In the genomic region with DNA sequence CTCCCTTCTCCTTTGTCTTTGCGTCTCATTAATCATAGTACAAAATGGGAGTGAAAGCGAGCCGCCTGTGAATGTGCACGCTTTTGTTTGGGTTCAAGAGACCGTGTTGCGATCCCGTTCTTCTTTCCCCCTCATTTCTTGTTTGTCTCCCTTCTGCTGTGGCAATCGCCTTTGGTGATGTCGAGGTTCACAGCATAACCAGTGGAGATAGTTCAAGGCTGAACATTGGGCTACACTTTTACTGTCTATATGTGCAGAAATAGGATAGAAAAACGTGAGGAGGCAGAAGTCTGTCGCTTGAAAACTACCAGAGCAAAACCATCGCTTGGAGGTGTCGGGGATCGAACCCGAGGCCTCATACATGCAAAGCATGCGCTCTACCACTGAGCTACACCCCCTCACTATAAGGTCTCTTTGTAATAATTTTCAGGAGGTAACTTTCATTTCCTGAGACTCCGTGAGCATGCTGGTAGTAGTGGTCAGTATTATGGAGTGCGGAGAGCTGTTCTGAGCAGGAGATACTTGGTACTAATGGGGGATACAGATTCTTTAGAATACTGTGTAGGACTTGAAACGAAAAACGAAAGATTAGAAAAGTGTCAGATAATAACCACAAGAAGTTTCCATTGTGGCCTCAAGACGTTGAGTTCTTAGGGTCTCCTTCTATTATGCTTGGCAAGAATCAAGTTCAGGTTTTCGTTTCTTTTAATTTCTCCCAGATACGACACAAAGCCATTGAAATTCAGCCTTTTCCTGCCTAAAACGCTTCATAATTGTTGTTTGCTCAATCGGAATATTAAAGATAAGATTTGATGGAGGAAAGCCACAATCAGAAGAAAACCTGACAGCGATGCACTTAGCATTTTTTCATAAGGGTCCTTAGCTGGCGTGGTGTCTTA, we compare ENCODE assay signal across 1 cellular context.
TF ChIP-seq lines count a peak whose summit lies in the region.

No MANE protein-coding gene starts in this region.

TF ChIP-seq in K562, 482 proteins besides CTCF, POLR2A, EP300 and RAD21 (continued from another document and continues in another):
- TF ChIP-seq, protein P1, sequence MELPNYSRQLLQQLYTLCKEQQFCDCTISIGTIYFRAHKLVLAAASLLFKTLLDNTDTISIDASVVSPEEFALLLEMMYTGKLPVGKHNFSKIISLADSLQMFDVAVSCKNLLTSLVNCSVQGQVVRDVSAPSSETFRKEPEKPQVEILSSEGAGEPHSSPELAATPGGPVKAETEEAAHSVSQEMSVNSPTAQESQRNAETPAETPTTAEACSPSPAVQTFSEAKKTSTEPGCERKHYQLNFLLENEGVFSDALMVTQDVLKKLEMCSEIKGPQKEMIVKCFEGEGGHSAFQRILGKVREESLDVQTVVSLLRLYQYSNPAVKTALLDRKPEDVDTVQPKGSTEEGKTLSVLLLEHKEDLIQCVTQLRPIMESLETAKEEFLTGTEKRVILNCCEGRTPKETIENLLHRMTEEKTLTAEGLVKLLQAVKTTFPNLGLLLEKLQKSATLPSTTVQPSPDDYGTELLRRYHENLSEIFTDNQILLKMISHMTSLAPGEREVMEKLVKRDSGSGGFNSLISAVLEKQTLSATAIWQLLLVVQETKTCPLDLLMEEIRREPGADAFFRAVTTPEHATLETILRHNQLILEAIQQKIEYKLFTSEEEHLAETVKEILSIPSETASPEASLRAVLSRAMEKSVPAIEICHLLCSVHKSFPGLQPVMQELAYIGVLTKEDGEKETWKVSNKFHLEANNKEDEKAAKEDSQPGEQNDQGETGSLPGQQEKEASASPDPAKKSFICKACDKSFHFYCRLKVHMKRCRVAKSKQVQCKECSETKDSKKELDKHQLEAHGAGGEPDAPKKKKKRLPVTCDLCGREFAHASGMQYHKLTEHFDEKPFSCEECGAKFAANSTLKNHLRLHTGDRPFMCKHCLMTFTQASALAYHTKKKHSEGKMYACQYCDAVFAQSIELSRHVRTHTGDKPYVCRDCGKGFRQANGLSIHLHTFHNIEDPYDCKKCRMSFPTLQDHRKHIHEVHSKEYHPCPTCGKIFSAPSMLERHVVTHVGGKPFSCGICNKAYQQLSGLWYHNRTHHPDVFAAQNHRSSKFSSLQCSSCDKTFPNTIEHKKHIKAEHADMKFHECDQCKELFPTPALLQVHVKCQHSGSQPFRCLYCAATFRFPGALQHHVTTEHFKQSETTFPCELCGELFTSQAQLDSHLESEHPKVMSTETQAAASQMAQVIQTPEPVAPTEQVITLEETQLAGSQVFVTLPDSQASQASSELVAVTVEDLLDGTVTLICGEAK (IDR thresholded peaks at IDR 0.05): peak; percentile 64
- TF ChIP-seq, protein P1 (CRISPR knock-in tag; IDR thresholded peaks at IDR 0.05): no peak
- peak; percentile 99 for TF ChIP-seq POLR2H (tag; IDR thresholded peaks at IDR 0.05; ENCODE audit: low read depth)
- TF ChIP-seq, protein P2, sequence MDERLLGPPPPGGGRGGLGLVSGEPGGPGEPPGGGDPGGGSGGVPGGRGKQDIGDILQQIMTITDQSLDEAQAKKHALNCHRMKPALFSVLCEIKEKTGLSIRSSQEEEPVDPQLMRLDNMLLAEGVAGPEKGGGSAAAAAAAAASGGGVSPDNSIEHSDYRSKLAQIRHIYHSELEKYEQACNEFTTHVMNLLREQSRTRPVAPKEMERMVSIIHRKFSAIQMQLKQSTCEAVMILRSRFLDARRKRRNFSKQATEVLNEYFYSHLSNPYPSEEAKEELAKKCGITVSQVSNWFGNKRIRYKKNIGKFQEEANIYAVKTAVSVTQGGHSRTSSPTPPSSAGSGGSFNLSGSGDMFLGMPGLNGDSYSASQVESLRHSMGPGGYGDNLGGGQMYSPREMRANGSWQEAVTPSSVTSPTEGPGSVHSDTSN (CRISPR knock-in tag; IDR thresholded peaks at IDR 0.05; ENCODE audit: low read depth): no peak
- TF ChIP-seq, protein P2 (tag; conservative IDR thresholded peaks at IDR 0.05; ENCODE audit: low read depth): peak; percentile 38; the same call in 1 of the 2 replicates
- peak; percentile 86; the same call in 1 of the 2 replicates for TF ChIP-seq MXI1 (IDR thresholded peaks at IDR 0.05; ENCODE audit: low read depth, low read length)
- TF ChIP-seq ETV1 (tag; conservative IDR thresholded peaks at IDR 0.05; ENCODE audit: low read depth): peak; percentile 20; the same call in 1 of the 2 replicates
- TF ChIP-seq, protein P3, sequence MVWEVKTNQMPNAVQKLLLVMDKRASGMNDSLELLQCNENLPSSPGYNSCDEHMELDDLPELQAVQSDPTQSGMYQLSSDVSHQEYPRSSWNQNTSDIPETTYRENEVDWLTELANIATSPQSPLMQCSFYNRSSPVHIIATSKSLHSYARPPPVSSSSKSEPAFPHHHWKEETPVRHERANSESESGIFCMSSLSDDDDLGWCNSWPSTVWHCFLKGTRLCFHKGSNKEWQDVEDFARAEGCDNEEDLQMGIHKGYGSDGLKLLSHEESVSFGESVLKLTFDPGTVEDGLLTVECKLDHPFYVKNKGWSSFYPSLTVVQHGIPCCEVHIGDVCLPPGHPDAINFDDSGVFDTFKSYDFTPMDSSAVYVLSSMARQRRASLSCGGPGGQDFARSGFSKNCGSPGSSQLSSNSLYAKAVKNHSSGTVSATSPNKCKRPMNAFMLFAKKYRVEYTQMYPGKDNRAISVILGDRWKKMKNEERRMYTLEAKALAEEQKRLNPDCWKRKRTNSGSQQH (CRISPR knock-in tag; IDR thresholded peaks at IDR 0.05): 0 out of 2 replicates have a peak, but pooled peaks have one; percentile 60
- TF ChIP-seq, protein P4, sequence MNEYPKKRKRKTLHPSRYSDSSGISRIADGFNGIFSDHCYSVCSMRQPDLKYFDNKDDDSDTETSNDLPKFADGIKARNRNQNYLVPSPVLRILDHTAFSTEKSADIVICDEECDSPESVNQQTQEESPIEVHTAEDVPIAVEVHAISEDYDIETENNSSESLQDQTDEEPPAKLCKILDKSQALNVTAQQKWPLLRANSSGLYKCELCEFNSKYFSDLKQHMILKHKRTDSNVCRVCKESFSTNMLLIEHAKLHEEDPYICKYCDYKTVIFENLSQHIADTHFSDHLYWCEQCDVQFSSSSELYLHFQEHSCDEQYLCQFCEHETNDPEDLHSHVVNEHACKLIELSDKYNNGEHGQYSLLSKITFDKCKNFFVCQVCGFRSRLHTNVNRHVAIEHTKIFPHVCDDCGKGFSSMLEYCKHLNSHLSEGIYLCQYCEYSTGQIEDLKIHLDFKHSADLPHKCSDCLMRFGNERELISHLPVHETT (CRISPR knock-in tag; conservative IDR thresholded peaks at IDR 0.05 in 1 of 2, IDR thresholded peaks at IDR 0.05 in 1 of 2): 0 out of 4 replicates have a peak, but pooled peaks of 1 of the 2 experiments have one; percentile 42
- TF ChIP-seq, protein P5, sequence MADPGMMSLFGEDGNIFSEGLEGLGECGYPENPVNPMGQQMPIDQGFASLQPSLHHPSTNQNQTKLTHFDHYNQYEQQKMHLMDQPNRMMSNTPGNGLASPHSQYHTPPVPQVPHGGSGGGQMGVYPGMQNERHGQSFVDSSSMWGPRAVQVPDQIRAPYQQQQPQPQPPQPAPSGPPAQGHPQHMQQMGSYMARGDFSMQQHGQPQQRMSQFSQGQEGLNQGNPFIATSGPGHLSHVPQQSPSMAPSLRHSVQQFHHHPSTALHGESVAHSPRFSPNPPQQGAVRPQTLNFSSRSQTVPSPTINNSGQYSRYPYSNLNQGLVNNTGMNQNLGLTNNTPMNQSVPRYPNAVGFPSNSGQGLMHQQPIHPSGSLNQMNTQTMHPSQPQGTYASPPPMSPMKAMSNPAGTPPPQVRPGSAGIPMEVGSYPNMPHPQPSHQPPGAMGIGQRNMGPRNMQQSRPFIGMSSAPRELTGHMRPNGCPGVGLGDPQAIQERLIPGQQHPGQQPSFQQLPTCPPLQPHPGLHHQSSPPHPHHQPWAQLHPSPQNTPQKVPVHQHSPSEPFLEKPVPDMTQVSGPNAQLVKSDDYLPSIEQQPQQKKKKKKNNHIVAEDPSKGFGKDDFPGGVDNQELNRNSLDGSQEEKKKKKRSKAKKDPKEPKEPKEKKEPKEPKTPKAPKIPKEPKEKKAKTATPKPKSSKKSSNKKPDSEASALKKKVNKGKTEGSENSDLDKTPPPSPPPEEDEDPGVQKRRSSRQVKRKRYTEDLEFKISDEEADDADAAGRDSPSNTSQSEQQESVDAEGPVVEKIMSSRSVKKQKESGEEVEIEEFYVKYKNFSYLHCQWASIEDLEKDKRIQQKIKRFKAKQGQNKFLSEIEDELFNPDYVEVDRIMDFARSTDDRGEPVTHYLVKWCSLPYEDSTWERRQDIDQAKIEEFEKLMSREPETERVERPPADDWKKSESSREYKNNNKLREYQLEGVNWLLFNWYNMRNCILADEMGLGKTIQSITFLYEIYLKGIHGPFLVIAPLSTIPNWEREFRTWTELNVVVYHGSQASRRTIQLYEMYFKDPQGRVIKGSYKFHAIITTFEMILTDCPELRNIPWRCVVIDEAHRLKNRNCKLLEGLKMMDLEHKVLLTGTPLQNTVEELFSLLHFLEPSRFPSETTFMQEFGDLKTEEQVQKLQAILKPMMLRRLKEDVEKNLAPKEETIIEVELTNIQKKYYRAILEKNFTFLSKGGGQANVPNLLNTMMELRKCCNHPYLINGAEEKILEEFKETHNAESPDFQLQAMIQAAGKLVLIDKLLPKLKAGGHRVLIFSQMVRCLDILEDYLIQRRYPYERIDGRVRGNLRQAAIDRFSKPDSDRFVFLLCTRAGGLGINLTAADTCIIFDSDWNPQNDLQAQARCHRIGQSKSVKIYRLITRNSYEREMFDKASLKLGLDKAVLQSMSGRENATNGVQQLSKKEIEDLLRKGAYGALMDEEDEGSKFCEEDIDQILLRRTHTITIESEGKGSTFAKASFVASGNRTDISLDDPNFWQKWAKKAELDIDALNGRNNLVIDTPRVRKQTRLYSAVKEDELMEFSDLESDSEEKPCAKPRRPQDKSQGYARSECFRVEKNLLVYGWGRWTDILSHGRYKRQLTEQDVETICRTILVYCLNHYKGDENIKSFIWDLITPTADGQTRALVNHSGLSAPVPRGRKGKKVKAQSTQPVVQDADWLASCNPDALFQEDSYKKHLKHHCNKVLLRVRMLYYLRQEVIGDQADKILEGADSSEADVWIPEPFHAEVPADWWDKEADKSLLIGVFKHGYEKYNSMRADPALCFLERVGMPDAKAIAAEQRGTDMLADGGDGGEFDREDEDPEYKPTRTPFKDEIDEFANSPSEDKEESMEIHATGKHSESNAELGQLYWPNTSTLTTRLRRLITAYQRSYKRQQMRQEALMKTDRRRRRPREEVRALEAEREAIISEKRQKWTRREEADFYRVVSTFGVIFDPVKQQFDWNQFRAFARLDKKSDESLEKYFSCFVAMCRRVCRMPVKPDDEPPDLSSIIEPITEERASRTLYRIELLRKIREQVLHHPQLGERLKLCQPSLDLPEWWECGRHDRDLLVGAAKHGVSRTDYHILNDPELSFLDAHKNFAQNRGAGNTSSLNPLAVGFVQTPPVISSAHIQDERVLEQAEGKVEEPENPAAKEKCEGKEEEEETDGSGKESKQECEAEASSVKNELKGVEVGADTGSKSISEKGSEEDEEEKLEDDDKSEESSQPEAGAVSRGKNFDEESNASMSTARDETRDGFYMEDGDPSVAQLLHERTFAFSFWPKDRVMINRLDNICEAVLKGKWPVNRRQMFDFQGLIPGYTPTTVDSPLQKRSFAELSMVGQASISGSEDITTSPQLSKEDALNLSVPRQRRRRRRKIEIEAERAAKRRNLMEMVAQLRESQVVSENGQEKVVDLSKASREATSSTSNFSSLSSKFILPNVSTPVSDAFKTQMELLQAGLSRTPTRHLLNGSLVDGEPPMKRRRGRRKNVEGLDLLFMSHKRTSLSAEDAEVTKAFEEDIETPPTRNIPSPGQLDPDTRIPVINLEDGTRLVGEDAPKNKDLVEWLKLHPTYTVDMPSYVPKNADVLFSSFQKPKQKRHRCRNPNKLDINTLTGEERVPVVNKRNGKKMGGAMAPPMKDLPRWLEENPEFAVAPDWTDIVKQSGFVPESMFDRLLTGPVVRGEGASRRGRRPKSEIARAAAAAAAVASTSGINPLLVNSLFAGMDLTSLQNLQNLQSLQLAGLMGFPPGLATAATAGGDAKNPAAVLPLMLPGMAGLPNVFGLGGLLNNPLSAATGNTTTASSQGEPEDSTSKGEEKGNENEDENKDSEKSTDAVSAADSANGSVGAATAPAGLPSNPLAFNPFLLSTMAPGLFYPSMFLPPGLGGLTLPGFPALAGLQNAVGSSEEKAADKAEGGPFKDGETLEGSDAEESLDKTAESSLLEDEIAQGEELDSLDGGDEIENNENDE (IDR thresholded peaks at IDR 0.05; ENCODE audit: low read depth, low read length): peak; percentile 31
- peak; percentile 52 for TF ChIP-seq KLF13 (tag; IDR thresholded peaks at IDR 0.05; ENCODE audit: borderline replicate concordance, low read depth)
- TF ChIP-seq NFATC3 (IDR thresholded peaks at IDR 0.05): no peak
- peak; percentile 48 for TF ChIP-seq ZNF766 (CRISPR knock-in tag; conservative IDR thresholded peaks at IDR 0.05)
- peak in 1 of 2 experiments; percentile 51; a peak in 1 of 4 replicates for TF ChIP-seq NONO (IDR thresholded peaks at IDR 0.05; ENCODE audit: low read depth in 2 of 2, low read length in 1 of 2)
- no peak for TF ChIP-seq XRCC4 (IDR thresholded peaks at IDR 0.05; ENCODE audit: extremely low read depth, insufficient read depth, insufficient read length)
